Comparison of ENCODE assay signal across 1 cellular context in the genomic region with DNA sequence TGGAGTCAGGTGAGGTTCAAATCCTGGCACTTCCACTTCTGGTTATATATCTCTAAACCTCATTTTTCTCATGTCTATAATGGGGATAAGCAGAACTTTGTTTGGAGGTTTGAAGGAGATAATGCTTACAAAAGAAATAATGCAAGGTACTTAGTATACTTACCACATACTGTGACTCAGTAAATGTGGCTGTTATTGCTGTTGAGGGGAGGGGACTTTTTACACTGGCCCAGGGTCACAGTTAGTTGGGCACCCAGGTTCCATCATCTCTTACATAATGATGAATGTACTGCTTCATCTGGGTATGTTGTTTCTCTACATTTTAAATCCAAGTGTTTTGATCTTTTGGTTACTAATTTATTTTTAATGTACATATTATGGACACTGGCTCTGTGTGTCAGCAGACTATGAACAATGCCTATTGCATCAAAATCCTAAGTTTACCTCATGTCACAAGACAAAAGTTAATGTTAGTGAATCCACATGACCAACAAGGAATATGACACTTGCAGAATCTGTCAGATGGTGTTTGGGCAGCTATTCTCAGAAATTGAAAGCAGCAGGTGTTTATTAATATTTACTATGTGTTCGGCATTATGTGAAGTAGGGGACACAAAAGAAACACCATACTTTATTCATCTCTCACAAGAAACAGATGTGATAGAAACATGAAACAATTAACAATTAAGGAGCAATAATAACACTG.
TF ChIP-seq lines count a peak whose summit lies in the region.

No MANE protein-coding gene starts in this region.

TF ChIP-seq in IMR-90, 13 proteins besides CTCF, POLR2A, EP300 and RAD21 (continued from another document):
- TF ChIP-seq, protein P1, sequence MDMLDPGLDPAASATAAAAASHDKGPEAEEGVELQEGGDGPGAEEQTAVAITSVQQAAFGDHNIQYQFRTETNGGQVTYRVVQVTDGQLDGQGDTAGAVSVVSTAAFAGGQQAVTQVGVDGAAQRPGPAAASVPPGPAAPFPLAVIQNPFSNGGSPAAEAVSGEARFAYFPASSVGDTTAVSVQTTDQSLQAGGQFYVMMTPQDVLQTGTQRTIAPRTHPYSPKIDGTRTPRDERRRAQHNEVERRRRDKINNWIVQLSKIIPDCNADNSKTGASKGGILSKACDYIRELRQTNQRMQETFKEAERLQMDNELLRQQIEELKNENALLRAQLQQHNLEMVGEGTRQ (IDR thresholded peaks at IDR 0.05; ENCODE audit: low read depth, low read length), result no peak
- TF ChIP-seq, protein P2, sequence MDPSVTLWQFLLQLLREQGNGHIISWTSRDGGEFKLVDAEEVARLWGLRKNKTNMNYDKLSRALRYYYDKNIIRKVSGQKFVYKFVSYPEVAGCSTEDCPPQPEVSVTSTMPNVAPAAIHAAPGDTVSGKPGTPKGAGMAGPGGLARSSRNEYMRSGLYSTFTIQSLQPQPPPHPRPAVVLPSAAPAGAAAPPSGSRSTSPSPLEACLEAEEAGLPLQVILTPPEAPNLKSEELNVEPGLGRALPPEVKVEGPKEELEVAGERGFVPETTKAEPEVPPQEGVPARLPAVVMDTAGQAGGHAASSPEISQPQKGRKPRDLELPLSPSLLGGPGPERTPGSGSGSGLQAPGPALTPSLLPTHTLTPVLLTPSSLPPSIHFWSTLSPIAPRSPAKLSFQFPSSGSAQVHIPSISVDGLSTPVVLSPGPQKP (IDR thresholded peaks at IDR 0.05; ENCODE audit: borderline replicate concordance, low read depth, low read length), result no peak
- TF ChIP-seq CEBPB (IDR thresholded peaks at IDR 0.05; ENCODE audit: low read depth, low read length), result no peak
- no peak for TF ChIP-seq NFE2L2 (IDR thresholded peaks at IDR 0.05; ENCODE audit: low read depth, low read length)
- no peak for TF ChIP-seq RCOR1 (IDR thresholded peaks at IDR 0.05; ENCODE audit: insufficient replicate concordance, low read length)
- TF ChIP-seq RFX5 (IDR thresholded peaks at IDR 0.05; ENCODE audit: low read depth, low read length), result no peak
- TF ChIP-seq MAZ (IDR thresholded peaks at IDR 0.05; ENCODE audit: borderline replicate concordance, low read depth, low read length), result no peak
